Comparison of ENCODE assay signal across 8 cellular contexts in genomic region chr15:78035319-78035718, GRCh38. TPM values are rescaled to one million over a fixed set of nuclear protein-coding genes. Genes with fewer than 3 reads are reported as not detected.
DNase-seq lines count a peak whose midpoint lies in the region; ATAC-seq and TF ChIP-seq lines count a peak whose summit lies in the region.

No MANE protein-coding gene starts in this region.

- H3K9me3 Mint-ChIP-seq in brain, result no peaks in the 10 kb centered on the region

- peaks cover 18% of the 10 kb centered on the region for H3K36me3 Mint-ChIP-seq in brain

- peaks cover 41% of the 10 kb centered on the region for H3K4me1 ChIP-seq in muscle layer of colon (ENCODE audit: insufficient read depth, low read length)

- peaks cover 4% of the 10 kb centered on the region for H3K36me3 ChIP-seq in muscle layer of colon (ENCODE audit: insufficient read depth, low read length)

- peak overlapping the region in 3 of 5 experiments; percentile 15 to 69 (median 38) for H3K27ac Mint-ChIP-seq in brain

- H3K4me3 Mint-ChIP-seq in brain, result no peak overlapping the region

- no peaks in the 10 kb centered on the region for H3K9me3 ChIP-seq in muscle layer of colon (ENCODE audit: low read length)

- H3K4me3 ChIP-seq in muscle layer of colon (ENCODE audit: low read depth in 1 of 2, low read length in 2 of 2), result peak overlapping the region in 1 of 2 donors; percentile 10

- H3K27ac ChIP-seq in muscle layer of colon (ENCODE audit: low read depth, low read length), result peak overlapping the region; percentile 78

- no peaks in the 10 kb centered on the region for H3K27me3 ChIP-seq in muscle layer of colon (ENCODE audit: control insufficient read depth in 1 of 2, insufficient read depth in 2 of 2, low read length in 2 of 2)

- no peaks in the 10 kb centered on the region for H3K27me3 Mint-ChIP-seq in brain

- ATAC-seq in GM19463 (IDR thresholded peaks at IDR 0.05; ENCODE audit: unreplicated experiment) (no peak), SK-N-SH treated with all-trans-retinoic acid at 6 μM for 48 hours (no peak)

- H3K9ac ChIP-seq in muscle layer of colon (ENCODE audit: low read length), result peak overlapping the region; percentile 10

- peaks cover 33% of the 10 kb centered on the region for H3K4me1 Mint-ChIP-seq in brain

- no peak for TF ChIP-seq CTCF in brain (conservative IDR thresholded peaks at IDR 0.05)

- DNase-seq in stimulated activated CD8-positive, alpha-beta memory T cell treated with anti-CD3 and anti-CD28 coated beads, Interleukin-12 subunit alpha, Interleukin-12 subunit beta, amount 100 ng/mL, for 4 hours (ENCODE audit: low read depth), result peak; percentile 29
- no peak for DNase-seq in stimulated activated CD8-positive, alpha-beta memory T cell treated with anti-CD3 and anti-CD28 coated beads, Interleukin-4, amount 100 ng/mL, for 48 hours
- DNase-seq in DMS153 (lab: John Stamatoyannopoulos, UW) (no peak), COLO668 (lab: John Stamatoyannopoulos, UW; ENCODE audit: unreplicated experiment) (no peak)

TF ChIP-seq in SK-N-SH treated with all-trans-retinoic acid at 6 μM for 48 hours, 23 proteins besides CTCF, POLR2A, EP300 and RAD21:
- no peak for TF ChIP-seq GLIS3 (CRISPR knock-in tag; IDR thresholded peaks at IDR 0.05)
- TF ChIP-seq BACH2 (CRISPR knock-in tag; IDR thresholded peaks at IDR 0.05; ENCODE audit: borderline replicate concordance), result no peak
- TF ChIP-seq, protein P1, sequence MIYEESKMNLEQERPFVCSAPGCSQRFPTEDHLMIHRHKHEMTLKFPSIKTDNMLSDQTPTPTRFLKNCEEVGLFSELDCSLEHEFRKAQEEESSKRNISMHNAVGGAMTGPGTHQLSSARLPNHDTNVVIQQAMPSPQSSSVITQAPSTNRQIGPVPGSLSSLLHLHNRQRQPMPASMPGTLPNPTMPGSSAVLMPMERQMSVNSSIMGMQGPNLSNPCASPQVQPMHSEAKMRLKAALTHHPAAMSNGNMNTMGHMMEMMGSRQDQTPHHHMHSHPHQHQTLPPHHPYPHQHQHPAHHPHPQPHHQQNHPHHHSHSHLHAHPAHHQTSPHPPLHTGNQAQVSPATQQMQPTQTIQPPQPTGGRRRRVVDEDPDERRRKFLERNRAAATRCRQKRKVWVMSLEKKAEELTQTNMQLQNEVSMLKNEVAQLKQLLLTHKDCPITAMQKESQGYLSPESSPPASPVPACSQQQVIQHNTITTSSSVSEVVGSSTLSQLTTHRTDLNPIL (CRISPR knock-in tag; IDR thresholded peaks at IDR 0.05; ENCODE audit: low read depth), result no peak
- no peak for TF ChIP-seq ZC3H10 (CRISPR knock-in tag; IDR thresholded peaks at IDR 0.05)
- TF ChIP-seq, protein P2, sequence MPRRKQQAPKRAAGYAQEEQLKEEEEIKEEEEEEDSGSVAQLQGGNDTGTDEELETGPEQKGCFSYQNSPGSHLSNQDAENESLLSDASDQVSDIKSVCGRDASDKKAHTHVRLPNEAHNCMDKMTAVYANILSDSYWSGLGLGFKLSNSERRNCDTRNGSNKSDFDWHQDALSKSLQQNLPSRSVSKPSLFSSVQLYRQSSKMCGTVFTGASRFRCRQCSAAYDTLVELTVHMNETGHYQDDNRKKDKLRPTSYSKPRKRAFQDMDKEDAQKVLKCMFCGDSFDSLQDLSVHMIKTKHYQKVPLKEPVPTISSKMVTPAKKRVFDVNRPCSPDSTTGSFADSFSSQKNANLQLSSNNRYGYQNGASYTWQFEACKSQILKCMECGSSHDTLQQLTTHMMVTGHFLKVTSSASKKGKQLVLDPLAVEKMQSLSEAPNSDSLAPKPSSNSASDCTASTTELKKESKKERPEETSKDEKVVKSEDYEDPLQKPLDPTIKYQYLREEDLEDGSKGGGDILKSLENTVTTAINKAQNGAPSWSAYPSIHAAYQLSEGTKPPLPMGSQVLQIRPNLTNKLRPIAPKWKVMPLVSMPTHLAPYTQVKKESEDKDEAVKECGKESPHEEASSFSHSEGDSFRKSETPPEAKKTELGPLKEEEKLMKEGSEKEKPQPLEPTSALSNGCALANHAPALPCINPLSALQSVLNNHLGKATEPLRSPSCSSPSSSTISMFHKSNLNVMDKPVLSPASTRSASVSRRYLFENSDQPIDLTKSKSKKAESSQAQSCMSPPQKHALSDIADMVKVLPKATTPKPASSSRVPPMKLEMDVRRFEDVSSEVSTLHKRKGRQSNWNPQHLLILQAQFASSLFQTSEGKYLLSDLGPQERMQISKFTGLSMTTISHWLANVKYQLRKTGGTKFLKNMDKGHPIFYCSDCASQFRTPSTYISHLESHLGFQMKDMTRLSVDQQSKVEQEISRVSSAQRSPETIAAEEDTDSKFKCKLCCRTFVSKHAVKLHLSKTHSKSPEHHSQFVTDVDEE (CRISPR knock-in tag; IDR thresholded peaks at IDR 0.05), result no peak
- no peak for TF ChIP-seq ISL1 (CRISPR knock-in tag; IDR thresholded peaks at IDR 0.05)
- no peak for TF ChIP-seq POU6F1 (CRISPR knock-in tag; IDR thresholded peaks at IDR 0.05; ENCODE audit: borderline replicate concordance, low read depth)
- TF ChIP-seq ESRRG (CRISPR knock-in tag; IDR thresholded peaks at IDR 0.05), result no peak
- TF ChIP-seq CSDC2 (CRISPR knock-in tag; IDR thresholded peaks at IDR 0.05), result no peak
- TF ChIP-seq ZFP3 (CRISPR knock-in tag; IDR thresholded peaks at IDR 0.05), result no peak
- no peak for TF ChIP-seq RARB (CRISPR knock-in tag; IDR thresholded peaks at IDR 0.05)
- TF ChIP-seq OSR1 (CRISPR knock-in tag; IDR thresholded peaks at IDR 0.05), result no peak

RNA-seq across cellular contexts. Expression of gene TBC1D2B, which starts 42.2 kb away (rescaled TPM):
- polyA plus RNA-seq in brain (ENCODE audit: insufficient read depth, low read depth, low replicate concordance), result 14.2 TPM

RNA-seq across cellular contexts. Expression of gene SH2D7, which starts 57.0 kb away (rescaled TPM):
- not detected for polyA plus RNA-seq in brain (ENCODE audit: insufficient read depth, low read depth, low replicate concordance)
